8 cellular contexts compared by ENCODE assay signal in genomic region chr1:27300341-27301051, GRCh38. TPM values are rescaled to one million over a fixed set of nuclear protein-coding genes. Genes with fewer than 3 reads are reported as not detected.
DNase-seq lines count a peak whose midpoint lies in the region; ATAC-seq lines count a peak whose summit lies in the region.

No MANE protein-coding gene starts in this region.

- H3K36me3 ChIP-seq in effector memory CD4-positive, alpha-beta T cell (ENCODE audit: control insufficient read depth, insufficient read depth, low read length) = peaks cover 70% of the 10 kb centered on the region

- no peaks in the 10 kb centered on the region for H3K27me3 ChIP-seq in effector memory CD4-positive, alpha-beta T cell (replicated peaks; ENCODE audit: control insufficient read depth, insufficient read depth, low read length, poor library complexity, severe bottlenecking)

- H3K27ac ChIP-seq in effector memory CD4-positive, alpha-beta T cell (ENCODE audit: insufficient read depth, low read length, poor library complexity, severe bottlenecking) = no peak overlapping the region

- DNase-seq in DMS 273 treated with DMSO at 0.1 percent for 48 hours (lab: John Stamatoyannopoulos, UW) (peak; percentile 89), HS-27A (ENCODE audit: low read depth) (peak; percentile 61), NOMO-1 (lab: John Stamatoyannopoulos, UW; ENCODE audit: unreplicated experiment in 2 of 2) (peak; percentile 57 to 79), mesenteric fat pad (ENCODE audit: low spot score) (peak; percentile 92)
- DNase-seq in activated CD8-positive, alpha-beta memory T cell treated with anti-CD3 and anti-CD28 coated beads for 48 hours (ENCODE audit: low read depth in 2 of 3, low spot score in 2 of 3) = peak; percentile 33 to 61 (median 60)
- peak; percentile 46 to 68 (median 59) for DNase-seq in effector memory CD4-positive, alpha-beta T cell
- peak; percentile 16 for DNase-seq in stimulated activated CD8-positive, alpha-beta memory T cell treated with anti-CD3 and anti-CD28 coated beads, Interleukin-12 subunit alpha, Interleukin-12 subunit beta, amount 100 ng/mL, for 24 hours (ENCODE audit: extremely low read depth)

- ATAC-seq in GM21717 (IDR thresholded peaks at IDR 0.05; ENCODE audit: unreplicated experiment) = no peak

- H3K9me3 ChIP-seq in effector memory CD4-positive, alpha-beta T cell (ENCODE audit: control insufficient read depth, low read length) = no peaks in the 10 kb centered on the region

- H3K4me3 ChIP-seq in effector memory CD4-positive, alpha-beta T cell (ENCODE audit: insufficient read depth, low read depth, low read length, poor library complexity, severe bottlenecking) = no peak overlapping the region

- no peaks in the 10 kb centered on the region for H3K4me1 ChIP-seq in effector memory CD4-positive, alpha-beta T cell (ENCODE audit: control insufficient read depth, insufficient read depth, low read length, poor library complexity, severe bottlenecking)

RNA-seq across cellular contexts. Expression of gene TMEM222, which starts 21.5 kb away (rescaled TPM):
- 39.2 TPM for total RNA-seq in mesenteric fat pad

RNA-seq across cellular contexts. Expression of gene SYTL1, which starts 41.3 kb away (rescaled TPM):
- 1.9 TPM for total RNA-seq in mesenteric fat pad

Comparison
In these comparisons a context has a peak if more than half of its experiments do, and no peak if none do; other contexts are left out.
1. DNase-seq: peak in every context shown above with its lines; median percentile 92 in mesenteric fat pad; 89 in DMS 273 treated with DMSO at 0.1 percent for 48 hours; 68 in NOMO-1; 61 in HS-27A; 60 in activated CD8-positive, alpha-beta memory T cell treated with anti-CD3 and anti-CD28 coated beads for 48 hours; 59 in effector memory CD4-positive, alpha-beta T cell; 16 in stimulated activated CD8-positive, alpha-beta memory T cell treated with anti-CD3 and anti-CD28 coated beads, Interleukin-12 subunit alpha, Interleukin-12 subunit beta, amount 100 ng/mL, for 24 hours.